ENCODE assay signal across 26 cellular contexts in the genomic region with DNA sequence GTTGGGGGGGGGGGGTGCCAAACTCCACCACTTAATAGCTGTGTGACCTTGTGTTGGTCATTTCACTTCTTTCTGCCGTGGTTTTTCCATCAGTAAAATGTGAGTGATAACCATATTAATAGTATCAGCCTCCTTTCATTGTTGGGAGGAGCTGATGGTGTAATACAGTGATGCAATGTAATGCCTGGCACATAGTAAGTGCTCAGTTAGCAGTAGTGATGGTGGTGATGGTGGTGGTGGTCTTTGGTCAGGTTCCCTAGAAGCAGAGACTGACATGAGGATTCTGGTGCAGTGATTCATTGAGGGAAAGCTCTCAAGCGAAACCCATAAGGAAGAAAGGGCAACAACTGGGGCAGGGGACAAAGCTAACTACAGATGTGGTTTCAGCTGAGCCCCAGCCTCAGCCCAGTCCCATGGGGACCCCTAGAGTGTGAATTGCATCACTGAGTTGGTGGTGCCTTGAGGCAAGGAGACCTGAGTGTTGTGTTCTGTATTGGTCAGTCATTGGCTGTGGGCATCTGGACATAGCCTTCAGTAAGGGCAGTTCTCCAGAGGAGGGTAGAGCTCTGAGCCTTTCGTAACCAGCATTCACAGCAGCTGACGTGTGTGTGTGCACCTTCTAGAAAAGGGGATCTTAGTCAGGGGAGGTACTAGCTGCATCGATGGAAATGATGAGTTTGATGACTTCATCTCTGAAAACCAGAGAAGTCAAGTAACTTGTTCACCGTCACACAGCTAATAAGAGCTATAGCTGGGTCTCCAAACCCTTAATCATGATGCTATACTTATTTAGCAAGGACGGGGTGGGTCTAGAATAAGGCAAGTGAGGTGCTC.
"Had no signal": no experiment of that assay in that cellular context is flagged by ENCODE, and none has a peak within 500 bp of the region (broad histone marks: within the 10 kb centered on the region; RNA-seq: fewer than 3 reads in every experiment).

No MANE protein-coding gene starts in this region.

- H3K4me2 ChIP-seq: SK-N-SH had no signal

- H3K27ac Mint-ChIP-seq: activated B cell treated with CpG ODN at 0.5 μM for 24 hours; activated CD8-positive, alpha-beta T cell treated with anti-CD3 and anti-CD28 coated beads for 36 hours; dendritic cell treated with granulocyte-macrophage colony-stimulating factor and Interleukin-4, amounts not matched to agents 40 ng/mL and 50 ng/mL, for 4 days; effector memory CD8-positive, alpha-beta T cell; mesothelial cell of epicardium; nephron progenitor cell; stimulated activated naive CD8-positive, alpha-beta T cell treated with anti-CD3 and anti-CD28 coated beads, Interleukin-15, Interleukin-2, amounts not matched to agents 100 ng/mL and 50 ng/mL, for 24 hours; T-helper 2 cell treated with Interferon-gamma antibody and Interleukin-4, amounts not matched to agents 5 μg/mL and 100 μg/mL, for 36 hours had no signal

- H3K9ac ChIP-seq: SK-N-SH had no signal

- H3K27ac ChIP-seq: epithelial cell of prostate, foreskin keratinocyte, suprapubic skin, upper lobe of left lung had no signal

- H3K4me3 Mint-ChIP-seq: activated B cell treated with CpG ODN at 0.5 μM for 24 hours; activated CD8-positive, alpha-beta T cell treated with anti-CD3 and anti-CD28 coated beads for 36 hours; activated naive CD4-positive, alpha-beta T cell treated with anti-CD3 and anti-CD28 coated beads, Interleukin-2, amount 50 U/mL, for 24 hours; dendritic cell treated with granulocyte-macrophage colony-stimulating factor and Interleukin-4, amounts not matched to agents 40 ng/mL and 50 ng/mL, for 4 days; effector memory CD8-positive, alpha-beta T cell; mesothelial cell of epicardium; nephron progenitor cell; stimulated activated naive CD8-positive, alpha-beta T cell treated with anti-CD3 and anti-CD28 coated beads, Interleukin-15, Interleukin-2, amounts not matched to agents 100 ng/mL and 50 ng/mL, for 24 hours; T-helper 2 cell treated with Interferon-gamma antibody and Interleukin-4, amounts not matched to agents 5 μg/mL and 100 μg/mL, for 36 hours had no signal

- H3K27me3 ChIP-seq: foreskin keratinocyte, suprapubic skin, upper lobe of left lung had no signal

- H3K4me3 ChIP-seq: lung, suprapubic skin, upper lobe of left lung had no signal

- H3K4me1 ChIP-seq: foreskin keratinocyte had no signal

- H3K36me3 Mint-ChIP-seq: activated naive CD4-positive, alpha-beta T cell treated with anti-CD3 and anti-CD28 coated beads, Interleukin-2, amount 50 U/mL, for 24 hours; mesothelial cell of epicardium had no signal

- H3K36me3 ChIP-seq: upper lobe of left lung had no signal

- ATAC-seq: activated CD8-positive, alpha-beta T cell treated with anti-CD3 and anti-CD28 coated beads for 36 hours; effector memory CD8-positive, alpha-beta T cell; foreskin keratinocyte had no signal

- DNase-seq: activated B cell treated with CpG ODN at 0.5 μM for 24 hours; activated CD4-positive, alpha-beta T cell treated with anti-CD3 and anti-CD28 coated beads for 48 hours; activated CD8-positive, alpha-beta T cell treated with anti-CD3 and anti-CD28 coated beads for 36 hours; activated effector memory CD4-positive, alpha-beta T cell treated with anti-CD3 and anti-CD28 coated beads, Interleukin-2, amount 50 U/mL, for 16 hours; activated T-cell treated with anti-CD3 and anti-CD28 coated beads, Interleukin-2, amount 50 U/mL, for 48 hours; effector memory CD8-positive, alpha-beta T cell; foreskin keratinocyte; hypothalamus; islet precursor cell; nephron progenitor cell; nucleus accumbens; SK-N-SH; stimulated activated CD4-positive, alpha-beta T cell treated with anti-CD3 and anti-CD28 coated beads, Interleukin-12 subunit alpha, Interleukin-12 subunit beta, amount 100 ng/mL, for 4 hours; stimulated activated CD4-positive, alpha-beta T cell treated with anti-CD3 and anti-CD28 coated beads, Interleukin-1b, Interleukin-23, amount 100 ng/mL, for 48 hours; stimulated activated CD8-positive, alpha-beta memory T cell treated with anti-CD3 and anti-CD28 coated beads, Interleukin-4, amount 100 ng/mL, for 48 hours; upper lobe of left lung had no signal

- H3K9me3 Mint-ChIP-seq: activated B cell treated with CpG ODN at 0.5 μM for 24 hours; activated CD8-positive, alpha-beta T cell treated with anti-CD3 and anti-CD28 coated beads for 36 hours; activated naive CD4-positive, alpha-beta T cell treated with anti-CD3 and anti-CD28 coated beads, Interleukin-2, amount 50 U/mL, for 24 hours; dendritic cell treated with granulocyte-macrophage colony-stimulating factor and Interleukin-4, amounts not matched to agents 40 ng/mL and 50 ng/mL, for 4 days; effector memory CD8-positive, alpha-beta T cell; mesothelial cell of epicardium; nephron progenitor cell; stimulated activated naive CD8-positive, alpha-beta T cell treated with anti-CD3 and anti-CD28 coated beads, Interleukin-15, Interleukin-2, amounts not matched to agents 100 ng/mL and 50 ng/mL, for 24 hours had no signal

- FAIRE-seq: bronchial epithelial cell, TTC549 had no signal

- H3K9me3 ChIP-seq: SK-N-SH, upper lobe of left lung had no signal

- H3K27me3 Mint-ChIP-seq: activated CD8-positive, alpha-beta T cell treated with anti-CD3 and anti-CD28 coated beads for 36 hours; activated naive CD4-positive, alpha-beta T cell treated with anti-CD3 and anti-CD28 coated beads, Interleukin-2, amount 50 U/mL, for 24 hours; effector memory CD8-positive, alpha-beta T cell; stimulated activated naive CD8-positive, alpha-beta T cell treated with anti-CD3 and anti-CD28 coated beads, Interleukin-15, Interleukin-2, amounts not matched to agents 100 ng/mL and 50 ng/mL, for 24 hours had no signal
